Comparison of ENCODE assay signal across 3 cellular contexts in genomic region chr9:85746309-85746708, GRCh38.
"Had no signal": no experiment of that assay in that cellular context is flagged by ENCODE, and none has a peak within 500 bp of the region (broad histone marks: within the 10 kb centered on the region; RNA-seq: fewer than 3 reads in every experiment).

No MANE protein-coding gene starts in this region.

- DNase-seq: GDM1, GF-D8 had no signal

- ATAC-seq: GM12878 had no signal

- H3K4me3 ChIP-seq: GM12878 had no signal
